28 cellular contexts compared by ENCODE assay signal in the genomic region with DNA sequence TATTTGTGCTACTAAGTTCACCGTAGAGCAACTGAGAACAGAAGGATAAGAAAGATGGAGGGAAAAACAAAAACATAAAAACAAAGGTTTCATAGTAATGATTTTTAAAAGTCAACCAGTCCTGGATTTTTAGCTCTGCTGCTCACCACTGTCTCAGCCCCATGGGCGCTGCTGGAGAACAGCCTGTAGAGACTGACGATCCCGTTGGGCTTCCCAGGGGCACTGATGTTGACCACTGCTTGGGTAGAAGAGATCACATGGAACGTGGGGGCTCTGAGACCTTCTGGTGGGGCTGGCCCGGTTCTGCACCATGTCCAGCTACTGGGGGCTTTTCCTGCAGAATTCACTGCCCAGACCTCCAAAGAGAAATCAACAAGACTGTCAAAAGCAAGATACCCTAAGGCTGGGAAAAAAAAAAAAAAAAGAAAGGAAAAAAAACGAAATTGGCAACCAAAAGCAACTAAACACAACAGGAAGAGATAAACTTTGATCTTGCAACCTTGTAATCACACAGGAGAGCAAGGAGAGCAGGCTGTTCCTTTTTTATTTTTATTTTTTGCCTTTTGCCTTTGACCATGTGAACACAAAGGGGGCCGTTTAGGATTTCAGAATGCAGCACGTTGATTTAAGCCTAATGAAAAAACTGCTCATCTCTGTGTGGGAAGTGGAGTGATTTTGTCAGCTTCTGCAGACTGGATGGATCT.
"Had no signal": no experiment of that assay in that cellular context is flagged by ENCODE, and none has a peak within 500 bp of the region (broad histone marks: within the 10 kb centered on the region; RNA-seq: fewer than 3 reads in every experiment).

No MANE protein-coding gene starts in this region.

- H3K36me3 ChIP-seq: ascending aorta, SJCRH30 had no signal

- DNase-seq: activated B cell treated with CpG ODN at 0.5 μM for 24 hours; activated CD4-positive, alpha-beta T cell treated with anti-CD3 and anti-CD28 coated beads for 1 hour; activated CD4-positive, alpha-beta T cell treated with anti-CD3 and anti-CD28 coated beads, Interleukin-2, amount 10 ng/mL, durations not matched to agents 24 days and 14 days; activated CD4-positive, alpha-beta T cell treated with anti-CD3 and anti-CD28 coated beads, Interleukin-2, amount 50 U/mL, for 48 hours; activated CD8-positive, alpha-beta memory T cell treated with anti-CD3 and anti-CD28 coated beads, Interleukin-2, amount 10 ng/mL, durations not matched to agents 7 days and 5 days; activated effector memory CD4-positive, alpha-beta T cell treated with Interleukin-2 at 50 U/mL for 16 hours; activated naive CD4-positive, alpha-beta T cell; activated naive CD8-positive, alpha-beta T cell treated with anti-CD3 and anti-CD28 coated beads, Interleukin-2, amount 50 U/mL, for 24 hours; activated T-cell treated with anti-CD3 and anti-CD28 coated beads, Interleukin-2, amount 50 U/mL, for 24 hours; amniotic stem cell; body of pancreas; central memory CD4-positive, alpha-beta T cell; Kasumi-1; NCI-H1092; NCI-H1417; NCI-H1930; NCI-H2171; NCI-H2227 treated with DMSO at 0.1 percent for 48 hours; NCI-H446 treated with DMSO at 0.1 percent for 48 hours; NCI-H524 treated with DMSO at 0.1 percent for 48 hours; NCI-H748 treated with DMSO at 0.1 percent for 48 hours; NK-92 treated with Interleukin-12 subunit alpha and Interleukin-12 subunit beta, amount 100 ng/mL, for 24 hours; OCI-M1; Right ventricle myocardium superior; RPMI8226; SJCRH30 had no signal

- ATAC-seq: activated CD8-positive, alpha-beta memory T cell treated with anti-CD3 and anti-CD28 coated beads, Interleukin-2, amount 10 ng/mL, durations not matched to agents 7 days and 5 days; activated naive CD8-positive, alpha-beta T cell treated with anti-CD3 and anti-CD28 coated beads, Interleukin-2, amount 50 U/mL, for 24 hours; body of pancreas; Panc1 had no signal

- H3K27ac ChIP-seq: ascending aorta, body of pancreas, SJCRH30 had no signal

- H3K4me3 ChIP-seq: ascending aorta, body of pancreas, SJCRH30 had no signal

- H3K27me3 ChIP-seq: ascending aorta, body of pancreas, SJCRH30 had no signal

- H3K9me3 ChIP-seq: ascending aorta, body of pancreas, SJCRH30 had no signal

- H3K4me1 ChIP-seq: ascending aorta, body of pancreas, SJCRH30 had no signal
